ENCODE assay signal across 19 cellular contexts in the genomic region with DNA sequence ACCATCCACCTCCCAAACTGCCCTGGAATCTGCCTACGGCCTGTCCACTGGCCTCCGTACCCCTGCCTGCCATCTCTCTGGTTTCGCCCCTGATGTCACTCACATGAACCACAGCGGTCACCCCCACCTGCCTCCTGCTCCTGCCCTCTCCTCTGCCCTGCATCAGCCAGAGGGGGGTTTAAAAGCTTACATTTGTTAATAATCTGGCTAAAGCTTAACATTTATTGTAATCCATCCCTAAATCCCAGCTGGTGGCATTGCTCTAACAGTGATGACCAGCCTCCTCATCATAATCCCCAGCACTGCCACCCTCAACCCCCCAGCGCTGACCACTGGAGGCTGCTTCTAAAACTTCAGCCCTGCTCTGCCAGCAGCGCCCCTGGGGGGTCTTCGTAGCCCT. TPM values are rescaled to one million over a fixed set of nuclear protein-coding genes. Genes with fewer than 3 reads are reported as not detected.
DNase-seq lines count a peak whose midpoint lies in the region; ATAC-seq and TF ChIP-seq lines count a peak whose summit lies in the region.
"Had no signal": no experiment of that assay in that cellular context is flagged by ENCODE, and none has a peak within 500 bp of the region (broad histone marks: within the 10 kb centered on the region; RNA-seq: fewer than 3 reads in every experiment).

No MANE protein-coding gene starts in this region.

- peaks cover 89% of the 10 kb centered on the region for H3K4me1 Mint-ChIP-seq in CD4-positive, alpha-beta T cell (ENCODE audit: low read depth)
- H3K4me1 Mint-ChIP-seq in GM23338, result peaks cover 29% of the 10 kb centered on the region
- peaks cover 77% of the 10 kb centered on the region for H3K4me1 Mint-ChIP-seq in activated naive CD8-positive, alpha-beta T cell treated with anti-CD3 and anti-CD28 coated beads for 36 hours
- peaks cover 69 to 81% of the 10 kb centered on the region in 2 donors for H3K4me1 Mint-ChIP-seq in natural killer cell

- H3K27me3 ChIP-seq in CD4-positive, alpha-beta T cell (ENCODE audit: control insufficient read depth, insufficient read depth, low read length), result no peaks in the 10 kb centered on the region
- H3K27me3 ChIP-seq in GM23338 (ENCODE audit: insufficient read depth) (no peaks in the 10 kb centered on the region), GM23248 (replicated peaks; ENCODE audit: insufficient read depth) (no peaks in the 10 kb centered on the region)
- H3K27me3 ChIP-seq: esophagus squamous epithelium, heart left ventricle, SJSA1 had no signal

- no peaks in the 10 kb centered on the region for H3K9me2 ChIP-seq in GM23338 (ENCODE audit: insufficient read depth)
- no peaks in the 10 kb centered on the region for H3K9me2 ChIP-seq in GM23248 (ENCODE audit: insufficient read depth)

- no peak overlapping the region for H3K9ac ChIP-seq in GM23248
- H3K9ac ChIP-seq: KMS-11 had no signal

- H3K27ac Mint-ChIP-seq in CD4-positive, alpha-beta T cell, result peak overlapping the region; percentile 96
- H3K27ac Mint-ChIP-seq in GM23338 (0 out of 2 replicates have a peak overlapping the region, but pooled peaks have one; percentile 67), natural killer cell (peak overlapping the region; percentile 94 to 97)
- peak overlapping the region; percentile 70 for H3K27ac Mint-ChIP-seq in activated naive CD8-positive, alpha-beta T cell treated with anti-CD3 and anti-CD28 coated beads for 36 hours

- no peak for DNase-seq in CD4-positive, alpha-beta T cell
- DNase-seq in GM23338 (ENCODE audit: low spot score) (no peak), natural killer cell (no peak), GM23248 (no peak)
- no peak for DNase-seq in activated naive CD8-positive, alpha-beta T cell treated with anti-CD3 and anti-CD28 coated beads for 36 hours
- DNase-seq: activated CD8-positive, alpha-beta memory T cell treated with anti-CD3 and anti-CD28 coated beads, Interleukin-2, amount 50 U/mL, for 48 hours; anterior cingulate cortex; esophagus squamous epithelium; NCI-H1417 treated with DMSO at 0.1 percent for 48 hours; NCI-H2227 treated with DMSO at 0.1 percent for 48 hours; psoas muscle had no signal

- POLR2A ChIA-PET in CD4-positive, alpha-beta T cell (lab: Charles Lee), result interaction anchor here (1.0 to 4.3 kb wide), 2 partner anchors 39 to 56 kb away, joined by 4 to 80 read pairs; a partner anchor contains a TSS

- H3K27me3 Mint-ChIP-seq in CD4-positive, alpha-beta T cell, result no peaks in the 10 kb centered on the region
- H3K27me3 Mint-ChIP-seq in GM23338 (ENCODE audit: insufficient read depth, low read depth, poor library complexity), result peaks cover 10% of the 10 kb centered on the region
- no peaks in the 10 kb centered on the region for H3K27me3 Mint-ChIP-seq in activated naive CD8-positive, alpha-beta T cell treated with anti-CD3 and anti-CD28 coated beads for 36 hours
- no peaks in the 10 kb centered on the region for H3K27me3 Mint-ChIP-seq in natural killer cell (ENCODE audit: low read depth in 2 of 2)

- H3K4me3 ChIP-seq in GM23338 (no peak overlapping the region), GM23248 (no peak overlapping the region)
- H3K4me3 ChIP-seq: coronary artery, esophagus squamous epithelium, GM12878, heart left ventricle, psoas muscle, SJSA1 had no signal

- H3K4me3 Mint-ChIP-seq in CD4-positive, alpha-beta T cell, result no peak overlapping the region
- no peak overlapping the region for H3K4me3 Mint-ChIP-seq in GM23338
- no peak overlapping the region for H3K4me3 Mint-ChIP-seq in activated naive CD8-positive, alpha-beta T cell treated with anti-CD3 and anti-CD28 coated beads for 36 hours
- no peak overlapping the region for H3K4me3 Mint-ChIP-seq in natural killer cell

- H4K20me1 ChIP-seq in GM23338 (replicated peaks; ENCODE audit: insufficient read depth) (peaks cover 23% of the 10 kb centered on the region; the same call in 1 of the 2 replicates), GM23248 (ENCODE audit: insufficient read depth) (peaks cover under 1% of the 10 kb centered on the region)

- H3K79me2 ChIP-seq in GM23338 (replicated peaks; ENCODE audit: insufficient read depth) (peaks cover 37% of the 10 kb centered on the region), GM23248 (ENCODE audit: insufficient read depth) (peaks cover 91% of the 10 kb centered on the region)

- intact Hi-C loops in CD4-positive, alpha-beta T cell (cut with DNase I, micrococcal nuclease), result no loop called here
- intact Hi-C loops in natural killer cell (cut with micrococcal nuclease), result no loop called here

- H3K9me3 Mint-ChIP-seq in CD4-positive, alpha-beta T cell, result no peaks in the 10 kb centered on the region
- H3K9me3 Mint-ChIP-seq in GM23338, result no peaks in the 10 kb centered on the region
- H3K9me3 Mint-ChIP-seq in activated naive CD8-positive, alpha-beta T cell treated with anti-CD3 and anti-CD28 coated beads for 36 hours, result peaks cover 3% of the 10 kb centered on the region
- H3K9me3 Mint-ChIP-seq in natural killer cell, result no peaks in the 10 kb centered on the region

- H3K36me3 ChIP-seq in GM23338 (ENCODE audit: insufficient read depth), result no peaks in the 10 kb centered on the region; the same call in 1 of the 2 replicates
- H3K36me3 ChIP-seq in GM23248 (ENCODE audit: low read depth), result 0 out of 2 replicates have a peak, but pooled peaks cover 6% of the 10 kb centered on the region

- H2AFZ ChIP-seq in GM23338, result no peak overlapping the region
- no peak overlapping the region for H2AFZ ChIP-seq in GM23248

- no peak for TF ChIP-seq CTCF in CD4-positive, alpha-beta T cell (IDR thresholded peaks at IDR 0.05)
- no peak for TF ChIP-seq CTCF in GM23338 (conservative IDR thresholded peaks at IDR 0.05; ENCODE audit: low read depth in 2 of 2)
- TF ChIP-seq CTCF in natural killer cell (IDR thresholded peaks at IDR 0.05), result no peak

- H3K9me3 ChIP-seq in CD4-positive, alpha-beta T cell (ENCODE audit: control insufficient read depth, low read length), result no peaks in the 10 kb centered on the region
- no peaks in the 10 kb centered on the region for H3K9me3 ChIP-seq in GM23248 (ENCODE audit: low read depth)
- H3K9me3 ChIP-seq: esophagus squamous epithelium, heart left ventricle, psoas muscle, SJSA1 had no signal

- peaks cover 16% of the 10 kb centered on the region for H3F3A ChIP-seq in GM23338 (replicated peaks; ENCODE audit: low read depth)
- H3F3A ChIP-seq in GM23248 (ENCODE audit: insufficient read depth), result no peaks in the 10 kb centered on the region

- H3K4me2 ChIP-seq in GM23338 (no peak overlapping the region), GM23248 (ENCODE audit: unreplicated experiment) (no peak overlapping the region)
- H3K4me2 ChIP-seq: KMS-11 had no signal

- no peak for ATAC-seq in CD4-positive, alpha-beta T cell (ENCODE audit: poor library complexity)
- no peak for ATAC-seq in GM23338
- no peak for ATAC-seq in natural killer cell
- ATAC-seq in HG03025 (IDR thresholded peaks at IDR 0.05; ENCODE audit: low FRiP score, unreplicated experiment), result no peak
- ATAC-seq in GM21786 (IDR thresholded peaks at IDR 0.05; ENCODE audit: unreplicated experiment), result no peak
- no peak for ATAC-seq in GM21526 (IDR thresholded peaks at IDR 0.05; ENCODE audit: low FRiP score, unreplicated experiment)
- ATAC-seq: GM12878, heart left ventricle, psoas muscle had no signal

- WGBS in GM23248 (ENCODE audit: low coverage in 1 of 2, low lambda C conversion rate in 2 of 2, missing lambda C conversion rate in 2 of 2), 2 experiments, result 98% methylated on average over 7 of the region's 7 CpGs

- in situ Hi-C loops in GM23248 (cut with MboI), result no loop called here

- H3K27ac ChIP-seq in CD4-positive, alpha-beta T cell (ENCODE audit: low read depth, low read length), result peak overlapping the region; percentile 14
- no peak overlapping the region for H3K27ac ChIP-seq in GM23338 (ENCODE audit: low read depth)
- H3K27ac ChIP-seq in GM23248, result no peak overlapping the region
- H3K27ac ChIP-seq: coronary artery, esophagus squamous epithelium, KMS-11, psoas muscle, SJSA1 had no signal

- peaks cover 36% of the 10 kb centered on the region for H3K36me3 Mint-ChIP-seq in CD4-positive, alpha-beta T cell (ENCODE audit: low read depth)
- H3K36me3 Mint-ChIP-seq in GM23338 (ENCODE audit: low read depth), result peaks cover 23% of the 10 kb centered on the region
- H3K36me3 Mint-ChIP-seq in activated naive CD8-positive, alpha-beta T cell treated with anti-CD3 and anti-CD28 coated beads for 36 hours, result peaks cover 57% of the 10 kb centered on the region
- no peaks in the 10 kb centered on the region for H3K36me3 Mint-ChIP-seq in natural killer cell

- H3K4me1 ChIP-seq in GM23338 (ENCODE audit: insufficient read depth) (peaks cover 4% of the 10 kb centered on the region; the same call in 1 of the 2 replicates), GM23248 (ENCODE audit: insufficient read depth) (0 out of 2 replicates have a peak, but pooled peaks cover 9% of the 10 kb centered on the region)
- H3K4me1 ChIP-seq: SJSA1 had no signal

- CTCF ChIA-PET in CD4-positive, alpha-beta T cell (lab: Charles Lee), result interaction anchor here (2.1 kb wide), 1 partner anchor 39 kb away, joined by 12 read pairs; a partner anchor contains a TSS

TF ChIP-seq in GM23338, 12 proteins besides CTCF, POLR2A, EP300 and RAD21 (continues in another document):
- no peak for TF ChIP-seq EZH2phosphoT487 (IDR thresholded peaks at IDR 0.05; ENCODE audit: unreplicated experiment)
- TF ChIP-seq, protein P1, sequence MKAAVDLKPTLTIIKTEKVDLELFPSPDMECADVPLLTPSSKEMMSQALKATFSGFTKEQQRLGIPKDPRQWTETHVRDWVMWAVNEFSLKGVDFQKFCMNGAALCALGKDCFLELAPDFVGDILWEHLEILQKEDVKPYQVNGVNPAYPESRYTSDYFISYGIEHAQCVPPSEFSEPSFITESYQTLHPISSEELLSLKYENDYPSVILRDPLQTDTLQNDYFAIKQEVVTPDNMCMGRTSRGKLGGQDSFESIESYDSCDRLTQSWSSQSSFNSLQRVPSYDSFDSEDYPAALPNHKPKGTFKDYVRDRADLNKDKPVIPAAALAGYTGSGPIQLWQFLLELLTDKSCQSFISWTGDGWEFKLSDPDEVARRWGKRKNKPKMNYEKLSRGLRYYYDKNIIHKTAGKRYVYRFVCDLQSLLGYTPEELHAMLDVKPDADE (IDR thresholded peaks at IDR 0.05), result no peak

RNA-seq across cellular contexts. Expression of a gene that starts 38.9 kb away (rescaled TPM):
- total RNA-seq in CD4-positive, alpha-beta T cell, result 100 to 1,000 TPM; 279 to 286 TPM
- 107 and 138 TPM in 2 replicates for total RNA-seq in GM23338 (2014; rRNA removed; shearing (Covaris generic))
- polyA plus RNA-seq in GM23338 (2016; fragmentation: Nextera tagmentation; extraction: Ambion mirVana) (40.0 and 40.7 TPM in 2 replicates), GM23248 (2016; fragmentation: Nextera tagmentation; extraction: Ambion mirVana) (58.7 and 60.5 TPM in 2 replicates)
- total RNA-seq in activated naive CD8-positive, alpha-beta T cell treated with anti-CD3 and anti-CD28 coated beads for 36 hours, result 100 to 1,000 TPM; 127 to 133 TPM
- 100 to 1,000 TPM; 419 to 491 (median 428) TPM for total RNA-seq in natural killer cell
- total RNA-seq in GM23248 (2014; rRNA removed; shearing (Covaris generic)), result 47.2 and 48.9 TPM in 2 replicates

RNA-seq across cellular contexts. Expression of a gene that starts 55.6 kb away (rescaled TPM):
- total RNA-seq in CD4-positive, alpha-beta T cell, result 10 to 100 TPM; 48.6 to 53.3 TPM
- 54.5 and 61.2 TPM in 2 replicates for total RNA-seq in GM23338 (2014; rRNA removed; shearing (Covaris generic))
- polyA plus RNA-seq in GM23338 (2016; fragmentation: Nextera tagmentation; extraction: Ambion mirVana), result 77.4 and 83.5 TPM in 2 replicates
- total RNA-seq in activated naive CD8-positive, alpha-beta T cell treated with anti-CD3 and anti-CD28 coated beads for 36 hours, result 10 to 100 TPM; 66.6 to 71.5 TPM
- total RNA-seq in natural killer cell, result 10 to 100 TPM; 29.0 to 37.5 (median 29.9) TPM
- total RNA-seq in GM23248 (2014; rRNA removed; shearing (Covaris generic)), result 33.2 and 42.2 TPM in 2 replicates
- polyA plus RNA-seq in GM23248 (2016; fragmentation: Nextera tagmentation; extraction: Ambion mirVana), result 42.7 and 49.0 TPM in 2 replicates
